Comparison of ENCODE assay signal across 19 cellular contexts in the genomic region with DNA sequence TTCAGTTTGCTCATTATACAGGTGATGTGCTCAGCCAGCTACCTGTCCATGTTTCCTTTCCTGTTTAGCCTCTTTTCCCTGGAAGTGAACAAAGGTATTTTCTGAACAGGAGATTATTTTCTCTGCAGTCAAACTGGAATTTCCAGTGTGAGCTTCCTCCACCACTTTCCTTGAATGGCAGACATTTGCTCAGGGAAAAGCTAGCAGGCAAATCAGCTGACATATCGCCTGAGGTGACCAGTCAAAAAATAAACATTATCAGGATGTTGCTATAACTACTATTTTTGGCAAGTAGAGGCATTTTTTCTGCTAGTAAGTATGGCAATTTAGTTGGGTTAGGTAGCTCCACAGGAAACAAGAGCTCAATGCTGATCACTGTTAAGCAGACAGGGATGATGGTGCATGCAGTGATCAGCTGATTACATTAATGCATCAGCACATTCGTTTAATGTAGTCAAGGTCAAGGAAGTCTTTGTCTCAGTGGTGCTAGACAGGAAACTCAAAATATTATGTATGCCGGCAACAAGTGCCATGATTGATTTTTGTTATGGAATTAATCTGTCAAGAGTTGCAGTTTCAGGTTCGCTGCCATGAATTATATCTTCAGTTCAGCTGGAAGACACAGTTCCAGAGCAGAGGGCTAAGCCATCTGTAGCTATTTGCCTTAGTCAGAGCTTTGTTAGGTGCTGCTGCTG.
A peak's percentile ranks its signal among the peaks of the same experiment; 100 is the strongest.
DNase-seq lines count a peak whose midpoint lies in the region; ATAC-seq and TF ChIP-seq lines count a peak whose summit lies in the region.
"Had no signal": no experiment of that assay in that cellular context is flagged by ENCODE, and none has a peak within 500 bp of the region (broad histone marks: within the 10 kb centered on the region; RNA-seq: fewer than 3 reads in every experiment).

No MANE protein-coding gene starts in this region.

- peaks cover 20% of the 10 kb centered on the region for H3K4me1 Mint-ChIP-seq in nephron progenitor cell
- H3K4me1 Mint-ChIP-seq in activated CD4-positive, alpha-beta T cell treated with anti-CD3 and anti-CD28 coated beads for 36 hours: no peaks in the 10 kb centered on the region
- H3K4me1 Mint-ChIP-seq: activated naive CD8-positive, alpha-beta T cell treated with anti-CD3 and anti-CD28 coated beads for 36 hours; brain; stimulated activated naive CD8-positive, alpha-beta T cell treated with anti-CD3 and anti-CD28 coated beads, Interleukin-15, amount 100 ng/mL, for 72 hours; WTC11 had no signal

- DNase-seq in ELF-1 (ENCODE audit: low read depth, low spot score) (peak; percentile 36), nephron progenitor cell (no peak), A172 (ENCODE audit: low spot score) (no peak)
- DNase-seq in activated CD4-positive, alpha-beta T cell treated with anti-CD3 and anti-CD28 coated beads for 36 hours: no peak
- DNase-seq: activated CD8-positive, alpha-beta T cell treated with anti-CD3 and anti-CD28 coated beads for 36 hours; activated naive CD8-positive, alpha-beta T cell treated with anti-CD3 and anti-CD28 coated beads for 36 hours; activated T-cell treated with anti-CD3 and anti-CD28 coated beads, Interleukin-2, amount 50 U/mL, for 72 hours; AML-193; left ventricle myocardium inferior; NCI-H1092; SJCRH30; stimulated activated CD4-positive, alpha-beta T cell treated with anti-CD3 and anti-CD28 coated beads, Interleukin-2, amount 100 ng/mL, for 24 hours; stimulated activated naive CD8-positive, alpha-beta T cell treated with anti-CD3 and anti-CD28 coated beads, Interleukin-15, amount 100 ng/mL, for 72 hours; T-helper 2 cell had no signal

- H3K27ac Mint-ChIP-seq in nephron progenitor cell: peak overlapping the region; percentile 22
- H3K27ac Mint-ChIP-seq in activated CD4-positive, alpha-beta T cell treated with anti-CD3 and anti-CD28 coated beads for 36 hours: no peak overlapping the region
- H3K27ac Mint-ChIP-seq: activated CD8-positive, alpha-beta T cell treated with anti-CD3 and anti-CD28 coated beads for 36 hours; activated naive CD8-positive, alpha-beta T cell treated with anti-CD3 and anti-CD28 coated beads for 36 hours; activated T-cell treated with anti-CD3 and anti-CD28 coated beads, Interleukin-2, amount 50 U/mL, for 72 hours; brain; WTC11 had no signal

- H3K9me3 Mint-ChIP-seq in nephron progenitor cell: no peaks in the 10 kb centered on the region
- H3K9me3 Mint-ChIP-seq in activated CD4-positive, alpha-beta T cell treated with anti-CD3 and anti-CD28 coated beads for 36 hours (ENCODE audit: low read depth): no peaks in the 10 kb centered on the region
- H3K9me3 Mint-ChIP-seq: activated CD8-positive, alpha-beta T cell treated with anti-CD3 and anti-CD28 coated beads for 36 hours; activated naive CD8-positive, alpha-beta T cell treated with anti-CD3 and anti-CD28 coated beads for 36 hours; activated T-cell treated with anti-CD3 and anti-CD28 coated beads, Interleukin-2, amount 50 U/mL, for 72 hours; stimulated activated naive CD8-positive, alpha-beta T cell treated with anti-CD3 and anti-CD28 coated beads, Interleukin-15, amount 100 ng/mL, for 72 hours had no signal

- intact Hi-C loops in activated CD4-positive, alpha-beta T cell treated with anti-CD3 and anti-CD28 coated beads for 36 hours (cut with DNase I, micrococcal nuclease): no loop called here

- H3K4me3 Mint-ChIP-seq in nephron progenitor cell: no peak overlapping the region
- H3K4me3 Mint-ChIP-seq in activated CD4-positive, alpha-beta T cell treated with anti-CD3 and anti-CD28 coated beads for 36 hours: no peak overlapping the region
- H3K4me3 Mint-ChIP-seq: activated CD8-positive, alpha-beta T cell treated with anti-CD3 and anti-CD28 coated beads for 36 hours; activated naive CD8-positive, alpha-beta T cell treated with anti-CD3 and anti-CD28 coated beads for 36 hours; activated T-cell treated with anti-CD3 and anti-CD28 coated beads, Interleukin-2, amount 50 U/mL, for 72 hours; brain; stimulated activated naive CD8-positive, alpha-beta T cell treated with anti-CD3 and anti-CD28 coated beads, Interleukin-15, amount 100 ng/mL, for 72 hours; WTC11 had no signal

- no peaks in the 10 kb centered on the region for H3K36me3 Mint-ChIP-seq in nephron progenitor cell (ENCODE audit: low read depth)
- no peaks in the 10 kb centered on the region for H3K36me3 Mint-ChIP-seq in activated CD4-positive, alpha-beta T cell treated with anti-CD3 and anti-CD28 coated beads for 36 hours (ENCODE audit: low read depth)
- H3K36me3 Mint-ChIP-seq: activated naive CD8-positive, alpha-beta T cell treated with anti-CD3 and anti-CD28 coated beads for 36 hours; brain; WTC11 had no signal

- no peak for ATAC-seq in activated CD4-positive, alpha-beta T cell treated with anti-CD3 and anti-CD28 coated beads for 36 hours
- ATAC-seq in GM19324 (IDR thresholded peaks at IDR 0.05; ENCODE audit: low FRiP score, unreplicated experiment): no peak
- ATAC-seq: activated CD8-positive, alpha-beta T cell treated with anti-CD3 and anti-CD28 coated beads for 36 hours; activated T-cell treated with anti-CD3 and anti-CD28 coated beads, Interleukin-2, amount 50 U/mL, for 72 hours; stimulated activated naive CD8-positive, alpha-beta T cell treated with anti-CD3 and anti-CD28 coated beads, Interleukin-15, amount 100 ng/mL, for 72 hours; WTC11 had no signal

- TF ChIP-seq CTCF in C4-2B (conservative IDR thresholded peaks at IDR 0.05) (no peak), VCaP (conservative IDR thresholded peaks at IDR 0.05) (no peak), nephron progenitor cell (IDR thresholded peaks at IDR 0.05) (no peak)

- POLR2A ChIA-PET in activated CD4-positive, alpha-beta T cell treated with anti-CD3 and anti-CD28 coated beads for 36 hours (lab: Charles Lee): no interaction called here

- H3K27me3 Mint-ChIP-seq in nephron progenitor cell (ENCODE audit: low read depth, poor library complexity): no peaks in the 10 kb centered on the region
- peaks cover 3% of the 10 kb centered on the region for H3K27me3 Mint-ChIP-seq in activated CD4-positive, alpha-beta T cell treated with anti-CD3 and anti-CD28 coated beads for 36 hours
- H3K27me3 Mint-ChIP-seq: brain; stimulated activated naive CD8-positive, alpha-beta T cell treated with anti-CD3 and anti-CD28 coated beads, Interleukin-15, amount 100 ng/mL, for 72 hours had no signal

- H3K27ac ChIP-seq in C4-2B: peak overlapping the region; percentile 41; the same call in 1 of the 2 replicates
- H3K27ac ChIP-seq in VCaP: peak overlapping the region; percentile 91
- H3K27ac ChIP-seq: left ventricle myocardium inferior, SJCRH30 had no signal

- CTCF ChIA-PET in activated CD4-positive, alpha-beta T cell treated with anti-CD3 and anti-CD28 coated beads for 36 hours (lab: Charles Lee): interaction anchor here (0.6 kb wide), 1 partner anchor 565 kb away, joined by 3 read pairs; no protein-coding TSS in a partner anchor
